15 cellular contexts compared by ENCODE assay signal in genomic region chr6:130755368-130756034, GRCh38.
DNase-seq lines count a peak whose midpoint lies in the region; ATAC-seq and TF ChIP-seq lines count a peak whose summit lies in the region.
"Had no signal": no experiment of that assay in that cellular context is flagged by ENCODE, and none has a peak within 500 bp of the region (broad histone marks: within the 10 kb centered on the region; RNA-seq: fewer than 3 reads in every experiment).

No MANE protein-coding gene starts in this region.

- H3K4me3 ChIP-seq in PC-9 (no peak overlapping the region), adipocyte (ENCODE audit: low read length) (no peak overlapping the region), mammary epithelial cell (replicated peaks in 1 of 3; ENCODE audit: insufficient read depth in 1 of 3, low read depth in 2 of 3, low read length in 3 of 3) (no peak overlapping the region)
- H3K4me3 ChIP-seq: GM23248, HAP-1 had no signal

- no peak overlapping the region for H3K9ac ChIP-seq in adipocyte (ENCODE audit: low read length)
- no peak overlapping the region for H3K9ac ChIP-seq in mammary epithelial cell (ENCODE audit: insufficient read depth, low read length)
- H3K9ac ChIP-seq: GM23248 had no signal

- H3K27ac Mint-ChIP-seq in progenitor cell of endocrine pancreas = peak overlapping the region; percentile 70
- H3K27ac Mint-ChIP-seq: CD14-positive monocyte; CD4-positive, alpha-beta memory T cell had no signal

- no peaks in the 10 kb centered on the region for H3K9me2 ChIP-seq in PC-9 (ENCODE audit: insufficient read depth)

- H3K9me3 ChIP-seq in PC-9 (ENCODE audit: insufficient read depth, low read depth) (no peaks in the 10 kb centered on the region), adipocyte (ENCODE audit: control insufficient read depth, low read length) (no peaks in the 10 kb centered on the region), mammary epithelial cell (replicated peaks; ENCODE audit: insufficient read depth, low read length) (no peaks in the 10 kb centered on the region)
- H3K9me3 ChIP-seq: BE2C, HAP-1 had no signal

- no peak overlapping the region for H3K4me3 Mint-ChIP-seq in progenitor cell of endocrine pancreas (ENCODE audit: low read depth)
- H3K4me3 Mint-ChIP-seq: CD14-positive monocyte; CD4-positive, alpha-beta memory T cell had no signal

- WGBS in mammary epithelial cell (ENCODE audit: low coverage, missing lambda C conversion rate) = 26% methylated on average over 4 of the region's 5 CpGs

- H3K4me1 ChIP-seq in PC-9 (replicated peaks; ENCODE audit: insufficient read depth) (no peaks in the 10 kb centered on the region), adipocyte (ENCODE audit: control insufficient read depth, insufficient read depth, low read length) (peaks cover 12% of the 10 kb centered on the region), mammary epithelial cell (ENCODE audit: insufficient read depth, low read length) (no peaks in the 10 kb centered on the region)
- H3K4me1 ChIP-seq: BE2C, HAP-1 had no signal

- H3K27ac ChIP-seq in PC-9 (no peak overlapping the region), mammary epithelial cell (ENCODE audit: insufficient read depth, low read depth, low read length) (no peak overlapping the region)
- H3K27ac ChIP-seq: GM23248 had no signal

- CTCF ChIA-PET in PC-9 (lab: Charles Lee) = no interaction called here
- CTCF ChIA-PET in mammary epithelial cell (lab: Charles Lee; ENCODE audit: low non-redundant PET) = no interaction called here

- H3K36me3 Mint-ChIP-seq in progenitor cell of endocrine pancreas (ENCODE audit: insufficient read depth) = no peaks in the 10 kb centered on the region
- H3K36me3 Mint-ChIP-seq: CD14-positive monocyte had no signal

- H3K79me2 ChIP-seq in PC-9 (ENCODE audit: low read depth) (no peaks in the 10 kb centered on the region), mammary epithelial cell (ENCODE audit: insufficient read depth, low read length) (no peaks in the 10 kb centered on the region)

- H3K36me3 ChIP-seq in PC-9 (ENCODE audit: low read depth) = no peaks in the 10 kb centered on the region
- no peaks in the 10 kb centered on the region for H3K36me3 ChIP-seq in adipocyte (ENCODE audit: control insufficient read depth, insufficient read depth, low read length, severe bottlenecking)
- no peaks in the 10 kb centered on the region for H3K36me3 ChIP-seq in mammary epithelial cell (ENCODE audit: insufficient read depth, low read length)
- H3K36me3 ChIP-seq: BE2C, HAP-1 had no signal

- no peaks in the 10 kb centered on the region for H3K27me3 ChIP-seq in PC-9 (ENCODE audit: insufficient read depth, low read depth)
- no peaks in the 10 kb centered on the region for H3K27me3 ChIP-seq in adipocyte (replicated peaks; ENCODE audit: control insufficient read depth, insufficient read depth, low read length)
- no peaks in the 10 kb centered on the region for H3K27me3 ChIP-seq in mammary epithelial cell (ENCODE audit: insufficient read depth, low read length)
- H3K27me3 ChIP-seq: BE2C had no signal

- H3K9me3 Mint-ChIP-seq in progenitor cell of endocrine pancreas (ENCODE audit: low read depth) = peaks cover 3% of the 10 kb centered on the region

- no TSS peak for BruUV-seq in PC-9 (replicated peaks; lab: Mats Ljungman, UMichigan)
- no TSS peak for BruUV-seq in mammary epithelial cell (replicated peaks; lab: Mats Ljungman, UMichigan)

- POLR2A ChIA-PET in PC-9 (lab: Charles Lee; ENCODE audit: unreplicated experiment) = no interaction called here

- H2AFZ ChIP-seq in PC-9 = 0 out of 2 replicates have a peak overlapping the region, but pooled peaks have one; percentile 5
- no peak overlapping the region for H2AFZ ChIP-seq in mammary epithelial cell (ENCODE audit: low read depth, low read length)
- H2AFZ ChIP-seq: GM23248 had no signal

- H3K4me1 Mint-ChIP-seq in progenitor cell of endocrine pancreas (ENCODE audit: low read depth) = peaks cover 5% of the 10 kb centered on the region
- H3K4me1 Mint-ChIP-seq: CD14-positive monocyte had no signal

- dilution Hi-C loops in mammary epithelial cell (cut with HindIII; ENCODE audit: low sequenced_read_pairs) = loop anchor here (5.0 kb wide), 1 partner anchor 43 kb away; no protein-coding TSS in a partner anchor

- TF ChIP-seq CTCF in PC-9 (conservative IDR thresholded peaks at IDR 0.05) (no peak), progenitor cell of endocrine pancreas (IDR thresholded peaks at IDR 0.05; ENCODE audit: unreplicated experiment) (no peak), mammary epithelial cell (conservative IDR thresholded peaks at IDR 0.05 in 1 of 2, IDR thresholded peaks at IDR 0.05 in 1 of 2; ENCODE audit: extremely low read depth in 1 of 2, insufficient read depth in 1 of 2, low read depth in 1 of 2, low read length in 2 of 2) (no peak)

- intact Hi-C loops in PC-9 (cut with micrococcal nuclease; ENCODE audit: unreplicated experiment) (no loop called here), mammary epithelial cell (cut with micrococcal nuclease) (no loop called here)

- no peaks in the 10 kb centered on the region for H3K27me3 Mint-ChIP-seq in progenitor cell of endocrine pancreas

- in situ Hi-C loops in mammary epithelial cell (cut with MboI; ENCODE audit: low sequenced_read_pairs in 2 of 2) = loop anchor here in 1 of 2 donors (25.0 kb wide), 1 partner anchor 693 kb away; no protein-coding TSS in a partner anchor

- no peak overlapping the region for H3K4me2 ChIP-seq in PC-9
- no peak overlapping the region for H3K4me2 ChIP-seq in mammary epithelial cell (ENCODE audit: insufficient read depth, low read depth, low read length)

- no peak for ATAC-seq in GM18511 (IDR thresholded peaks at IDR 0.05; ENCODE audit: unreplicated experiment)

- no peaks in the 10 kb centered on the region for H3F3A ChIP-seq in PC-9 (ENCODE audit: insufficient read depth, low read depth)

- DNase-seq in PC-9 = no peak
- DNase-seq in adipocyte (ENCODE audit: low read depth) = peak; percentile 18
- DNase-seq in progenitor cell of endocrine pancreas (ENCODE audit: low spot score, unreplicated experiment) = no peak
- DNase-seq in mammary epithelial cell = no peak
- no peak for DNase-seq in stimulated activated CD4-positive, alpha-beta T cell treated with anti-CD3 and anti-CD28 coated beads, Interleukin-4, amount 100 ng/mL, for 24 hours
- no peak for DNase-seq in NCI-H526 (lab: John Stamatoyannopoulos, UW)
- DNase-seq: ACHN; BE2C; CD4-positive, alpha-beta memory T cell; DMS79 treated with DMSO at 0.1 percent for 48 hours; GF-D8; GM23248 had no signal

- H4K20me1 ChIP-seq in PC-9 (ENCODE audit: insufficient read depth) (no peaks in the 10 kb centered on the region), mammary epithelial cell (ENCODE audit: insufficient read depth, low read length) (no peaks in the 10 kb centered on the region)
